In the genomic region with DNA sequence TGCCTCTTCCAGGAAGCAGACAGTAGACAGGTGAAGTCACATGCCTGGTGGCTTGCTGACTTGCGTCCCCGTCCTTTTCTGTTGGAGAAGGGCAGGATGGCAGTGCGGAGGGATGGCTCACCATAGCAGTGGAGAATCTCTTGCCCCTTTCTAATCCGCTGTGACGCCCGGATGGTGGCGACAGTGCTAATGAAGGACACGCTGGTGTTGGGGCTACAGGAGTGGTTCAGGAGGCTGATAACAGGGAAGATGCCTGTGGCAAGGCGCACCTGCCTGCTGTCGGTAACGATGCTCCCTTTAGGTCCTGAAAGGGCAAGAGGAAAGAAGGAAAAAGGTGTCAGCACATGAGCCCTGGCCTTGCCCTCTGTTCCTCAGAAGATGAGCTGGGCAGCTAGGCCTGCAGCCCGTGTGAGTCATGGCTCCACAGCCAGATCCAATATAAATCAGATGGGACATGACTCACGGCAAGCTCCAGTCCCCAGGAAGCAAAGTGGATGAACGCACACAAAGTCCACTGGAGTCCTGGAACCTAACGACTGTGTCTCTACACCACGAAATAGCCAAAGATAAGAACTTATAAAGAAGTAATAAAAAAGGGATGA, we compare ENCODE assay signal across 10 cellular contexts. TPM values are rescaled to one million over a fixed set of nuclear protein-coding genes. Genes with fewer than 3 reads are reported as not detected.
A peak's percentile ranks its signal among the peaks of the same experiment; 100 is the strongest.
DNase-seq lines count a peak whose midpoint lies in the region; FAIRE-seq and TF ChIP-seq lines count a peak whose summit lies in the region.
"Had no signal": no experiment of that assay in that cellular context is flagged by ENCODE, and none has a peak within 500 bp of the region (broad histone marks: within the 10 kb centered on the region; RNA-seq: fewer than 3 reads in every experiment).

No MANE protein-coding gene starts in this region.

- H3K36me3 ChIP-seq in endothelial cell of umbilical vein (ENCODE audit: control insufficient read depth in 2 of 2, extremely low read depth in 1 of 2, insufficient read depth in 2 of 2, low read length in 2 of 2) (peaks cover 2% of the 10 kb centered on the region in 2 experiments), urinary bladder (ENCODE audit: insufficient read depth) (no peaks in the 10 kb centered on the region), A673 (ENCODE audit: insufficient read depth, low read length, poor library complexity, severe bottlenecking) (peaks cover 28% of the 10 kb centered on the region)

- CTCF ChIA-PET in endothelial cell of umbilical vein (lab: Charles Lee) (interaction anchor here (0.9 to 8.8 kb wide), 7 partner anchors 13 to 118 kb away, joined by 3 to 262 read pairs (median 3); a partner anchor contains a TSS), A673 (lab: Charles Lee) (no interaction called here)

- no peak overlapping the region for H2AFZ ChIP-seq in endothelial cell of umbilical vein (ENCODE audit: low read depth, low read length)

- WGBS in urinary bladder, result 60% methylated on average over 16 of the region's 16 CpGs

- DNase-seq in NCI-H226 (peak; percentile 87), endothelial cell of umbilical vein (ENCODE audit: low read depth, low spot score) (peak; percentile 88), mucosa of gallbladder (ENCODE audit: low spot score) (peak; percentile 77), A673 (ENCODE audit: low spot score) (no peak), NCI-H774 (lab: John Stamatoyannopoulos, UW) (no peak), DMS153 (lab: John Stamatoyannopoulos, UW) (no peak)
- DNase-seq in NK-92 treated with Interleukin-12 subunit alpha and Interleukin-12 subunit beta, amount 100 ng/mL, for 24 hours (lab: John Stamatoyannopoulos, UW), result no peak
- DNase-seq: NCI-H1436 treated with DMSO at 0.1 percent for 48 hours had no signal

- dilution Hi-C loops in endothelial cell of umbilical vein (cut with MboI; ENCODE audit: extremely low pct_ligation_motif_present, low sequenced_read_pairs), result no loop called here

- H3K4me3 ChIP-seq in endothelial cell of umbilical vein (replicated peaks in 1 of 3; ENCODE audit: insufficient read depth in 1 of 3, low read depth in 1 of 3, low read length in 3 of 3) (no peak overlapping the region), urinary bladder (ENCODE audit: low read depth, low read length) (no peak overlapping the region), A673 (ENCODE audit: low read depth, low read length, poor library complexity, severe bottlenecking) (no peak overlapping the region)

- peaks cover 13% of the 10 kb centered on the region for H3K4me1 ChIP-seq in endothelial cell of umbilical vein (ENCODE audit: control insufficient read depth, extremely low read depth, insufficient read depth, low read length)
- H3K4me1 ChIP-seq in urinary bladder (ENCODE audit: insufficient read depth), result no peaks in the 10 kb centered on the region
- H3K4me1 ChIP-seq in A673 (ENCODE audit: insufficient read depth, low read length, poor library complexity, severe bottlenecking), result peaks cover 23% of the 10 kb centered on the region

- H3K9me3 ChIP-seq in endothelial cell of umbilical vein (replicated peaks; ENCODE audit: control insufficient read depth, insufficient read depth, low read length) (no peaks in the 10 kb centered on the region), A673 (ENCODE audit: low read depth, low read length, poor library complexity, severe bottlenecking) (no peaks in the 10 kb centered on the region)

- H3K27ac ChIP-seq in endothelial cell of umbilical vein (ENCODE audit: insufficient read depth, low read depth, low read length) (peak overlapping the region; percentile 64), urinary bladder (ENCODE audit: low read depth) (peak overlapping the region; percentile 95), A673 (ENCODE audit: low read depth, low read length, poor library complexity, severe bottlenecking) (no peak overlapping the region)

- H3K27me3 ChIP-seq in endothelial cell of umbilical vein (ENCODE audit: control insufficient read depth in 2 of 2, insufficient read depth in 2 of 2, low read length in 2 of 2), result no peaks in the 10 kb centered on the region
- no peaks in the 10 kb centered on the region for H3K27me3 ChIP-seq in A673 (replicated peaks; ENCODE audit: insufficient read depth, low read depth, low read length, poor library complexity)

- FAIRE-seq in endothelial cell of umbilical vein (lab: Jason Lieb, UNC), result peak; percentile 97

- POLR2A ChIA-PET in endothelial cell of umbilical vein (lab: Charles Lee), result interaction anchor here (0.8 to 1.5 kb wide), 2 partner anchors 70 to 73 kb away, joined by 3 to 4 read pairs; no protein-coding TSS in a partner anchor
- POLR2A ChIA-PET in A673 (lab: Charles Lee; ENCODE audit: low non-redundant PET), result no interaction called here

- H4K20me1 ChIP-seq in endothelial cell of umbilical vein (replicated peaks; ENCODE audit: control insufficient read depth, extremely low read depth, insufficient read depth, low read length), result no peaks in the 10 kb centered on the region

- no peaks in the 10 kb centered on the region for H3K79me2 ChIP-seq in endothelial cell of umbilical vein (ENCODE audit: control insufficient read depth, insufficient read depth, low read length)

- BruUV-seq in endothelial cell of umbilical vein (replicated peaks; lab: Mats Ljungman, UMichigan) (no TSS peak), A673 (replicated peaks; lab: Mats Ljungman, UMichigan) (no TSS peak)

- no peak for TF ChIP-seq POLR2A in endothelial cell of umbilical vein (IDR thresholded peaks at IDR 0.05; ENCODE audit: low read depth, low read length)

- H3K9ac ChIP-seq in endothelial cell of umbilical vein (replicated peaks; ENCODE audit: extremely low read depth, insufficient read depth, low read length), result no peak overlapping the region

- no peak for TF ChIP-seq CTCF in endothelial cell of umbilical vein (IDR thresholded peaks at IDR 0.05; ENCODE audit: extremely low read depth in 1 of 2, insufficient read depth in 1 of 2, low read depth in 1 of 2, low read length in 2 of 2)
- TF ChIP-seq CTCF in A673 (conservative IDR thresholded peaks at IDR 0.05; ENCODE audit: low read depth, low read length), result no peak

- peak overlapping the region; percentile 30 for H3K4me2 ChIP-seq in endothelial cell of umbilical vein (ENCODE audit: insufficient read depth, low read length)

- H3K9me1 ChIP-seq in endothelial cell of umbilical vein (replicated peaks; ENCODE audit: control insufficient read depth, extremely low read depth, insufficient read depth, low read length), result no peaks in the 10 kb centered on the region

- intact Hi-C loops in endothelial cell of umbilical vein (cut with micrococcal nuclease), result loop anchor here (1.0 kb wide), 1 partner anchor 70 kb away; no protein-coding TSS in a partner anchor
- intact Hi-C loops in A673 (cut with micrococcal nuclease; ENCODE audit: unreplicated experiment), result no loop called here

TF ChIP-seq in endothelial cell of umbilical vein, 7 proteins besides CTCF, POLR2A, EP300 and RAD21 (continues in another document):
- TF ChIP-seq JUN (IDR thresholded peaks at IDR 0.05; ENCODE audit: borderline replicate concordance, insufficient read depth, insufficient read length, low read depth), result peak; percentile 85

RNA-seq across cellular contexts. Expression of a gene that starts 25.5 kb away (rescaled TPM):
- not detected in 2 replicates for total RNA-seq in endothelial cell of umbilical vein
- polyA plus RNA-seq in endothelial cell of umbilical vein, result not detected in 2 replicates
- polyA plus RNA-seq in endothelial cell of umbilical vein (2011; cell fraction: cytosol; rRNA removed), result not detected in 2 replicates
- not detected in 2 replicates for polyA plus RNA-seq in endothelial cell of umbilical vein (2011; cell fraction: nucleus; rRNA removed)
- polyA plus RNA-seq in endothelial cell of umbilical vein (2012), result 0.85 and 0.87 TPM in 2 replicates
- polyA minus RNA-seq in endothelial cell of umbilical vein, result 1.6 and 3.4 TPM in 2 replicates
- polyA minus RNA-seq in endothelial cell of umbilical vein (2011; cell fraction: cytosol; rRNA and poly(A)+ RNA removed), result not detected
- not detected in 2 replicates for polyA minus RNA-seq in endothelial cell of umbilical vein (2011; cell fraction: nucleus; rRNA and poly(A)+ RNA removed)
- total RNA-seq in mucosa of gallbladder, result 129 TPM
- 303 TPM for total RNA-seq in urinary bladder
- polyA plus RNA-seq in urinary bladder, result 701 TPM
- total RNA-seq in A673 (2021), result 47.8 and 91.0 TPM in 2 replicates

RNA-seq across cellular contexts. Expression of a gene that starts 42.3 kb away (rescaled TPM):
- total RNA-seq in endothelial cell of umbilical vein, result 11.5 and 14.6 TPM in 2 replicates
- 5.3 and 6.0 TPM in 2 replicates for polyA plus RNA-seq in endothelial cell of umbilical vein
- polyA plus RNA-seq in endothelial cell of umbilical vein (2011; cell fraction: cytosol; rRNA removed), result 5.5 and 6.0 TPM in 2 replicates
- polyA plus RNA-seq in endothelial cell of umbilical vein (2011; cell fraction: nucleus; rRNA removed), result 17.8 and 17.9 TPM in 2 replicates
- polyA plus RNA-seq in endothelial cell of umbilical vein (2012), result 7.1 and 7.2 TPM in 2 replicates
- polyA minus RNA-seq in endothelial cell of umbilical vein, result 14.8 and 18.5 TPM in 2 replicates
- 7.8 TPM for polyA minus RNA-seq in endothelial cell of umbilical vein (2011; cell fraction: cytosol; rRNA and poly(A)+ RNA removed)
- 11.4 and 18.5 TPM in 2 replicates for polyA minus RNA-seq in endothelial cell of umbilical vein (2011; cell fraction: nucleus; rRNA and poly(A)+ RNA removed)
- total RNA-seq in mucosa of gallbladder, result 13.2 TPM
- 14.1 TPM for total RNA-seq in urinary bladder
- polyA plus RNA-seq in urinary bladder, result 12.8 TPM
- 28.1 and 31.6 TPM in 2 replicates for total RNA-seq in A673 (2021)

RNA-seq across cellular contexts. Expression of a gene that starts 42.4 kb away (rescaled TPM):
- 123 and 137 TPM in 2 replicates for total RNA-seq in endothelial cell of umbilical vein
- 48.9 and 50.5 TPM in 2 replicates for polyA plus RNA-seq in endothelial cell of umbilical vein
- polyA plus RNA-seq in endothelial cell of umbilical vein (2011; cell fraction: cytosol; rRNA removed), result 82.7 and 97.9 TPM in 2 replicates
- polyA plus RNA-seq in endothelial cell of umbilical vein (2011; cell fraction: nucleus; rRNA removed), result 74.9 and 82.6 TPM in 2 replicates
- polyA plus RNA-seq in endothelial cell of umbilical vein (2012), result 62.7 and 84.0 TPM in 2 replicates
- 65.3 and 96.0 TPM in 2 replicates for polyA minus RNA-seq in endothelial cell of umbilical vein
- polyA minus RNA-seq in endothelial cell of umbilical vein (2011; cell fraction: cytosol; rRNA and poly(A)+ RNA removed), result 62.6 TPM
- 12.8 and 20.3 TPM in 2 replicates for polyA minus RNA-seq in endothelial cell of umbilical vein (2011; cell fraction: nucleus; rRNA and poly(A)+ RNA removed)
- 85.6 TPM for total RNA-seq in mucosa of gallbladder
- 23.9 TPM for total RNA-seq in urinary bladder
- polyA plus RNA-seq in urinary bladder, result 46.3 TPM
- 211 and 231 TPM in 2 replicates for total RNA-seq in A673 (2021)

RNA-seq across cellular contexts. Expression of a gene that starts 44.7 kb away (rescaled TPM):
- total RNA-seq in endothelial cell of umbilical vein (0.30 TPM in 1 of 2 replicates, not detected in the other), mucosa of gallbladder (2.9 TPM), urinary bladder (0.37 TPM), A673 (2021) (0.28 and 0.37 TPM in 2 replicates)
- polyA plus RNA-seq in endothelial cell of umbilical vein (0.03 and 0.14 TPM in 2 replicates), urinary bladder (21.3 TPM)
- polyA plus RNA-seq in endothelial cell of umbilical vein (2011; cell fraction: cytosol; rRNA removed), result 0.06 and 0.09 TPM in 2 replicates
- polyA plus RNA-seq in endothelial cell of umbilical vein (2011; cell fraction: nucleus; rRNA removed), result 0.11 and 0.21 TPM in 2 replicates
- 0.12 TPM in 1 of 2 replicates, not detected in the other for polyA plus RNA-seq in endothelial cell of umbilical vein (2012)
- polyA minus RNA-seq in endothelial cell of umbilical vein, result 0.15 TPM in 1 of 2 replicates, not detected in the other
- polyA minus RNA-seq in endothelial cell of umbilical vein (2011; cell fraction: cytosol; rRNA and poly(A)+ RNA removed), result 1.5 TPM
- polyA minus RNA-seq in endothelial cell of umbilical vein (2011; cell fraction: nucleus; rRNA and poly(A)+ RNA removed), result not detected in 2 replicates
- polyA plus RNA-seq: neural cell had no signal

Comparison
In these comparisons a context has a peak if more than half of its experiments do, and no peak if none do; other contexts are left out.
1. DNase-seq: peak in NCI-H226 (single experiment), endothelial cell of umbilical vein (single experiment) and mucosa of gallbladder (single experiment); none in A673 (single experiment), NK-92 treated with Interleukin-12 subunit alpha and Interleukin-12 subunit beta, amount 100 ng/mL, for 24 hours (single experiment), NCI-H774 (single experiment) and DMS153 (single experiment).
2. RNA of a gene that starts 25.5 kb away (total RNA-seq): 303 TPM in urinary bladder (single experiment), 129 TPM in mucosa of gallbladder (single experiment) and 47.8 to 91.0 TPM in A673; not detected in endothelial cell of umbilical vein; every median in the first group is over 10 times any median in the second.